ENCODE assay signal across 9 cellular contexts in genomic region chr1:32250893-32251716, GRCh38. TPM values are rescaled to one million over a fixed set of nuclear protein-coding genes. Genes with fewer than 3 reads are reported as not detected.
DNase-seq lines count a peak whose midpoint lies in the region; ATAC-seq and TF ChIP-seq lines count a peak whose summit lies in the region.
"Had no signal": no experiment of that assay in that cellular context is flagged by ENCODE, and none has a peak within 500 bp of the region (broad histone marks: within the 10 kb centered on the region; RNA-seq: fewer than 3 reads in every experiment).

Gene LCK (plus strand): TSS chr1:32251265. CDS start chr1:32274330, 23,065 bp downstream.

- H3K36me3 ChIP-seq in Loucy (ENCODE audit: insufficient read depth, low read length) (no peaks in the 10 kb centered on the region), mucosa of rectum (ENCODE audit: control insufficient read depth in 2 of 2, insufficient read depth in 2 of 2, low read length in 2 of 2) (no peaks in the 10 kb centered on the region), thymus (ENCODE audit: control insufficient read depth, insufficient read depth) (no peaks in the 10 kb centered on the region)

- H3K4me1 ChIP-seq in Loucy (ENCODE audit: insufficient read depth, low read length, poor library complexity, severe bottlenecking) (peaks cover 69% of the 10 kb centered on the region), mucosa of rectum (ENCODE audit: control insufficient read depth in 2 of 2, insufficient read depth in 2 of 2, low read length in 2 of 2) (peaks cover 12 to 28% of the 10 kb centered on the region in 2 donors), thymus (ENCODE audit: control insufficient read depth, insufficient read depth, low read length) (peaks cover 35% of the 10 kb centered on the region)

- peak; percentile 84 to 86 for DNase-seq in activated T-cell treated with anti-CD3 and anti-CD28 coated beads, Interleukin-2, amount 50 U/mL, for 72 hours
- DNase-seq in NCI-H1694 (lab: John Stamatoyannopoulos, UW): no peak
- DNase-seq in NCI-H146 treated with DMSO at 0.1 percent for 48 hours (lab: John Stamatoyannopoulos, UW; ENCODE audit: unreplicated experiment): no peak

- H3K9me2 ChIP-seq in Loucy (replicated peaks; ENCODE audit: low read depth, low read length): no peaks in the 10 kb centered on the region

- peaks cover 75% of the 10 kb centered on the region for H3K4me1 Mint-ChIP-seq in activated T-cell treated with anti-CD3 and anti-CD28 coated beads, Interleukin-2, amount 50 U/mL, for 72 hours (ENCODE audit: low read depth)

- no peak within 1 kb of the TSS for H2AFZ ChIP-seq in Loucy (ENCODE audit: low read length)

- H3K4me2 ChIP-seq in Loucy (ENCODE audit: low read depth, low read length, poor library complexity, severe bottlenecking): peak within 1 kb of the TSS; percentile 99

- ATAC-seq in activated T-cell treated with anti-CD3 and anti-CD28 coated beads, Interleukin-2, amount 50 U/mL, for 72 hours (replicated peaks in 1 of 2): peak; percentile 51 to 55
- ATAC-seq in HG02840 (IDR thresholded peaks at IDR 0.05; ENCODE audit: low FRiP score, unreplicated experiment) (no peak), HG03135 (IDR thresholded peaks at IDR 0.05; ENCODE audit: unreplicated experiment) (no peak)

- no peaks in the 10 kb centered on the region for H3K9me3 Mint-ChIP-seq in activated T-cell treated with anti-CD3 and anti-CD28 coated beads, Interleukin-2, amount 50 U/mL, for 72 hours

- no peak for TF ChIP-seq CTCF in Loucy (conservative IDR thresholded peaks at IDR 0.05; ENCODE audit: low read length)

- H3K27me3 Mint-ChIP-seq in activated T-cell treated with anti-CD3 and anti-CD28 coated beads, Interleukin-2, amount 50 U/mL, for 72 hours (ENCODE audit: low read depth): no peaks in the 10 kb centered on the region

- peaks cover 13 to 16% of the 10 kb centered on the region in 2 donors for H3K36me3 Mint-ChIP-seq in activated T-cell treated with anti-CD3 and anti-CD28 coated beads, Interleukin-2, amount 50 U/mL, for 72 hours (ENCODE audit: insufficient read depth in 2 of 2)

- H3K79me2 ChIP-seq in Loucy (ENCODE audit: insufficient read depth, low read length): peaks cover 50% of the 10 kb centered on the region

- WGBS in thymus: 16% methylated on average over 25 of the region's 25 CpGs

- H3F3A ChIP-seq in Loucy (ENCODE audit: low read depth): peaks cover 3% of the 10 kb centered on the region; the same call in 1 of the 2 replicates

- H3K27ac ChIP-seq in mucosa of rectum (ENCODE audit: low read depth in 2 of 2, low read length in 2 of 2): peak within 1 kb of the TSS; percentile 58 to 85
- H3K27ac ChIP-seq in thymus (ENCODE audit: low read depth): peak within 1 kb of the TSS; percentile 94

- H3K9ac ChIP-seq in Loucy (ENCODE audit: low read depth, low read length, poor library complexity, severe bottlenecking): peak within 1 kb of the TSS; percentile 95
- peak within 1 kb of the TSS in 1 of 2 donors; percentile 68 for H3K9ac ChIP-seq in mucosa of rectum (ENCODE audit: low read depth in 1 of 2, low read length in 2 of 2)

- no peaks in the 10 kb centered on the region for H3K27me3 ChIP-seq in Loucy (ENCODE audit: insufficient read depth, low read length, poor library complexity, severe bottlenecking)
- no peaks in the 10 kb centered on the region for H3K27me3 ChIP-seq in mucosa of rectum (ENCODE audit: control insufficient read depth in 2 of 2, insufficient read depth in 2 of 2, low read length in 2 of 2)
- no peaks in the 10 kb centered on the region for H3K27me3 ChIP-seq in thymus (ENCODE audit: control insufficient read depth, insufficient read depth)

- peaks cover 7% of the 10 kb centered on the region for H4K20me1 ChIP-seq in Loucy (ENCODE audit: insufficient read depth, low read length, poor library complexity, severe bottlenecking)

- H3K9me3 ChIP-seq in Loucy (ENCODE audit: insufficient read depth, low read depth, low read length) (no peaks in the 10 kb centered on the region), mucosa of rectum (ENCODE audit: control insufficient read depth in 2 of 2, low read length in 2 of 2) (no peaks in the 10 kb centered on the region), thymus (ENCODE audit: control insufficient read depth) (no peaks in the 10 kb centered on the region)

- peak within 1 kb of the TSS; percentile 91 to 99 for H3K4me3 Mint-ChIP-seq in activated T-cell treated with anti-CD3 and anti-CD28 coated beads, Interleukin-2, amount 50 U/mL, for 72 hours

- peak within 1 kb of the TSS; percentile 100 for H3K27ac Mint-ChIP-seq in activated T-cell treated with anti-CD3 and anti-CD28 coated beads, Interleukin-2, amount 50 U/mL, for 72 hours

- H3K4me3 ChIP-seq in Loucy (ENCODE audit: low read length, poor library complexity, severe bottlenecking) (peak within 1 kb of the TSS; percentile 75), mucosa of rectum (ENCODE audit: low read length in 2 of 2) (peak within 1 kb of the TSS; percentile 12 to 69), thymus (ENCODE audit: low read length) (peak within 1 kb of the TSS; percentile 59)

RNA-seq across cellular contexts. Expression of gene LCK, which starts in this region (rescaled TPM):
- total RNA-seq in activated T-cell treated with anti-CD3 and anti-CD28 coated beads, Interleukin-2, amount 50 U/mL, for 72 hours: 100 to 1,000 TPM; 227 to 254 TPM
- 175 TPM for polyA plus RNA-seq in thymus
- total RNA-seq: LHCN-M2 had no signal

Comparison
In these comparisons a context has a peak if more than half of its experiments do, and no peak if none do; other contexts are left out.
1. ATAC-seq: peak in activated T-cell treated with anti-CD3 and anti-CD28 coated beads, Interleukin-2, amount 50 U/mL, for 72 hours (2 of 2); none in HG02840 (single experiment) and HG03135 (single experiment).
2. DNase-seq: peak in activated T-cell treated with anti-CD3 and anti-CD28 coated beads, Interleukin-2, amount 50 U/mL, for 72 hours (2 of 2); none in NCI-H1694 (single experiment) and NCI-H146 treated with DMSO at 0.1 percent for 48 hours (single experiment).
3. Peak in every context shown above with its lines, with median percentiles within 50 percentile points of each other: H3K4me3 ChIP-seq.